26 cellular contexts compared by ENCODE assay signal in genomic region chr6:6346427-6346826, GRCh38. TPM values are rescaled to one million over a fixed set of nuclear protein-coding genes. Genes with fewer than 3 reads are reported as not detected.
"Had no signal": no experiment of that assay in that cellular context is flagged by ENCODE, and none has a peak within 500 bp of the region (broad histone marks: within the 10 kb centered on the region; RNA-seq: fewer than 3 reads in every experiment).

No MANE protein-coding gene starts in this region.

- H3K4me1 ChIP-seq: esophagus squamous epithelium, prostate gland, transverse colon, upper lobe of right lung, uterus had no signal

- H3K27me3 ChIP-seq: upper lobe of right lung, uterus had no signal

- H3K27ac ChIP-seq: esophagus squamous epithelium, prostate gland, transverse colon, upper lobe of right lung, uterus had no signal

- DNase-seq: dermis blood vessel endothelial cell; effector memory CD8-positive, alpha-beta T cell; erythroblast; esophagus squamous epithelium; head of caudate nucleus; mesenchymal stem cell; mucosa of descending colon; naive thymus-derived CD8-positive, alpha-beta T cell; nephron progenitor cell; nucleus accumbens; right cardiac atrium; small intestine; stimulated activated CD4-positive, alpha-beta T cell treated with anti-CD3 and anti-CD28 coated beads, Interleukin-15, amount 100 ng/mL, for 24 hours; stimulated activated CD4-positive, alpha-beta T cell treated with anti-CD3 and anti-CD28 coated beads, Interleukin-2, amount 100 ng/mL, for 48 hours; stimulated activated naive B cell treated with anti-CD40 and anti-IgM and Interleukin-4, amounts not matched to agents 10 μg/mL and 1 μg/mL and 100 μg/mL, for 72 hours; transverse colon; upper lobe of right lung; uterus had no signal

- ATAC-seq: effector memory CD8-positive, alpha-beta T cell; mucosa of descending colon; naive thymus-derived CD8-positive, alpha-beta T cell; stimulated activated naive B cell treated with anti-CD40 and anti-IgM and Interleukin-4, amounts not matched to agents 10 μg/mL and 1 μg/mL and 100 μg/mL, for 72 hours; upper lobe of right lung had no signal

- H3K36me3 ChIP-seq: esophagus squamous epithelium, prostate gland, transverse colon, upper lobe of right lung, uterus had no signal

- FAIRE-seq: endometrium, frontal cortex, keratinocyte, small intestine had no signal

- H3K4me3 ChIP-seq: coronary artery, esophagus squamous epithelium, mucosa of descending colon, prostate gland, transverse colon, upper lobe of right lung, uterus had no signal

- H3K9me3 ChIP-seq: esophagus squamous epithelium, mucosa of descending colon, prostate gland, transverse colon, upper lobe of right lung, uterus had no signal

RNA-seq across cellular contexts. Expression of gene F13A1, which starts 26.0 kb away (rescaled TPM):
- total RNA-seq: dermis blood vessel endothelial cell, fibroblast of villous mesenchyme, glomerular endothelial cell, lung microvascular endothelial cell had no signal
- polyA plus RNA-seq: keratinocyte had no signal
